24 cellular contexts compared by ENCODE assay signal in the genomic region with DNA sequence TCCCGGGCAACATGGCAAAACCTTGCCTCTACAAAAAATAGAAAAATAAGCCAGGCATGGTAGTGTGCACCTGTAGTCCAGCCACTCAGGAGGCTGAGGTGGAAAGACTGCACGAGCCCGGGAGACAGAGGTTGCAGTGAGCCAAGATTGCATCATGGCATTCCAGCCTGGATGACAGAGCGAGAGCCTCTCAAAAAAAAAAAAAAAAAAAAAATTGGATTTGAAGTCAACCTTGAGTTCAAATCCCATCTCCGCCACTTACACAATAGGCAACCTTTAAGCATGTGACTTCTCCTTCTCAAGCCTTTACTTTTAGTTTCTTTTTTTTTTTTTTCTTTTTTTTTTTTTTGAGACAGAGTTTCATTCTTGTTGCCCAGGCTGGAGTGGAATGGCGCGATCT. TPM values are rescaled to one million over a fixed set of nuclear protein-coding genes. Genes with fewer than 3 reads are reported as not detected.
DNase-seq lines count a peak whose midpoint lies in the region; ATAC-seq, FAIRE-seq and TF ChIP-seq lines count a peak whose summit lies in the region.
"Had no signal": no experiment of that assay in that cellular context is flagged by ENCODE, and none has a peak within 500 bp of the region (broad histone marks: within the 10 kb centered on the region; RNA-seq: fewer than 3 reads in every experiment).

No MANE protein-coding gene starts in this region.

- H3K4me3 ChIP-seq in AG10803 (ENCODE audit: low read length) (no peak overlapping the region), HEK293 (ENCODE audit: low read depth, low read length) (no peak overlapping the region), K562 (no peak overlapping the region)
- H3K4me3 ChIP-seq: GM12878 had no signal

- no peak for TF ChIP-seq EP300 in K562 (IDR thresholded peaks at IDR 0.05; ENCODE audit: low read length)

- H3K4me1 ChIP-seq in HEK293 (ENCODE audit: control insufficient read depth, insufficient read depth, low read length) (peaks cover 7% of the 10 kb centered on the region), K562 (replicated peaks in 1 of 2; ENCODE audit: control insufficient read depth in 2 of 2, insufficient read depth in 2 of 2, low read length in 2 of 2) (peaks cover 9 to 22% of the 10 kb centered on the region in 2 experiments)
- H3K4me1 ChIP-seq: BE2C had no signal

- intact Hi-C loops in K562 (cut with micrococcal nuclease): no loop called here

- no peaks in the 10 kb centered on the region for H3K9me1 ChIP-seq in K562 (ENCODE audit: control insufficient read depth, insufficient read depth, low read length)

- no peak overlapping the region for H2AFZ ChIP-seq in K562 (ENCODE audit: low read depth, low read length)

- TF ChIP-seq POLR2A in K562 (conservative IDR thresholded peaks at IDR 0.05): no peak

- 63% methylated on average over 7 of the region's 7 CpGs for WGBS in K562 (ENCODE audit: insufficient coverage, low coverage, missing lambda C conversion rate)

- H4K20me1 ChIP-seq in K562 (replicated peaks; ENCODE audit: control insufficient read depth, insufficient read depth, low read length): no peaks in the 10 kb centered on the region

- no peak overlapping the region for H3K9ac ChIP-seq in K562 (ENCODE audit: insufficient read depth in 1 of 2, low read depth in 2 of 2, low read length in 2 of 2)

- ATAC-seq in K562 (no peak), GM19328 (IDR thresholded peaks at IDR 0.05; ENCODE audit: unreplicated experiment) (no peak)
- ATAC-seq: Right ventricle myocardium inferior had no signal

- POLR2A ChIA-PET in HEK293 (lab: Yijun Ruan, JAX) (no interaction called here), K562 (lab: Yijun Ruan, JAX) (no interaction called here)

- no peaks in the 10 kb centered on the region for H3K79me2 ChIP-seq in K562 (ENCODE audit: control insufficient read depth, insufficient read depth, low read length)

- TF ChIP-seq CTCF in AG10803 (conservative IDR thresholded peaks at IDR 0.05; ENCODE audit: low read length) (no peak), HEK293 (tag by site-specific recombination; IDR thresholded peaks at IDR 0.05) (no peak), K562 (IDR thresholded peaks at IDR 0.05 in 2 of 3, conservative IDR thresholded peaks at IDR 0.05 in 1 of 3; ENCODE audit: insufficient read depth in 2 of 3, low read depth in 1 of 3, low read length in 3 of 3) (no peak)

- no peak for FAIRE-seq in K562 (lab: Jason Lieb, UNC)
- FAIRE-seq: GM12878, RCC 7860 had no signal

- DNase-seq in AG10803 (ENCODE audit: low read depth) (peak; percentile 29), K562 (ENCODE audit: extremely low read depth in 1 of 4, low spot score in 3 of 4) (no peak), kidney tubule cell (ENCODE audit: low spot score) (peak; percentile 20), HuH-7 (ENCODE audit: low spot score) (no peak), NCI-H187 (lab: John Stamatoyannopoulos, UW) (no peak), middle frontal gyrus (ENCODE audit: extremely low spot score, low spot score) (no peak)
- DNase-seq: BE2C; CD4-positive, CD25-positive, alpha-beta regulatory T cell; COR-L47; KG1; NCI-H1048; NCI-H146; NCI-H2081 treated with DMSO at 0.1 percent for 48 hours; NCI-H510A; NCI-H748 treated with DMSO at 0.1 percent for 48 hours; NK-92 treated with Interleukin-12 subunit alpha and Interleukin-12 subunit beta, amount 100 ng/mL, for 24 hours had no signal

- no peak overlapping the region for H3K4me2 ChIP-seq in K562 (ENCODE audit: insufficient read depth, low read length)

- H3K36me3 ChIP-seq in HEK293 (ENCODE audit: control insufficient read depth in 2 of 2, insufficient read depth in 1 of 2, low read length in 2 of 2) (no peaks in the 10 kb centered on the region), K562 (ENCODE audit: control insufficient read depth, insufficient read depth, low read length) (no peaks in the 10 kb centered on the region)
- H3K36me3 ChIP-seq: BE2C had no signal

- BruUV-seq in K562 (replicated peaks; lab: Mats Ljungman, UMichigan): no TSS peak

- no peaks in the 10 kb centered on the region for H3K27me3 ChIP-seq in K562 (ENCODE audit: control insufficient read depth in 2 of 2, insufficient read depth in 2 of 2, low read length in 2 of 2)
- H3K27me3 ChIP-seq: BE2C had no signal

- no peak overlapping the region for H3K27ac ChIP-seq in HEK293 (ENCODE audit: extremely low read depth, low read depth, low read length)
- no peak overlapping the region for H3K27ac ChIP-seq in K562 (ENCODE audit: extremely low read depth, low read depth, low read length)

- in situ Hi-C loops in K562 (cut with MboI): no loop called here

- H3K9me3 ChIP-seq in HEK293 (ENCODE audit: control insufficient read depth, insufficient read depth, low read depth, low read length) (no peaks in the 10 kb centered on the region), K562 (replicated peaks; ENCODE audit: control insufficient read depth, insufficient read depth, low read depth, low read length) (no peaks in the 10 kb centered on the region)
- H3K9me3 ChIP-seq: BE2C had no signal

- no peak for TF ChIP-seq RAD21 in K562 (CRISPR knock-in tag; conservative IDR thresholded peaks at IDR 0.05 in 1 of 2, IDR thresholded peaks at IDR 0.05 in 1 of 2)

- CTCF ChIA-PET in HEK293 (lab: Yijun Ruan, JAX) (interaction anchor here (1.3 kb wide), 1 partner anchor 43 kb away, joined by 10 read pairs; no protein-coding TSS in a partner anchor), K562 (lab: Yijun Ruan, JAX; ENCODE audit: low intra/inter-chr PET ratio) (interaction anchor here (0.6 to 0.7 kb wide), 2 partner anchors 58 to 147 kb away, joined by 3 to 4 read pairs; no protein-coding TSS in a partner anchor)

RNA-seq across cellular contexts. Expression of a gene that starts 12.0 kb away (rescaled TPM):
- total RNA-seq in K562 (2011; cell fraction: chromatin; rRNA removed; ENCODE audit: low replicate concordance): 0.84 and 1.3 TPM in 2 replicates
- total RNA-seq in K562 (2011; cell fraction: nucleolus; rRNA removed): 1.0 and 1.8 TPM in 2 replicates
- total RNA-seq in K562 (2011; cell fraction: nucleoplasm; rRNA removed): 0.44 and 0.61 TPM in 2 replicates
- total RNA-seq in K562 (2014; rRNA removed) (0.36 and 0.78 TPM in 2 replicates), K562 (2014; rRNA removed; fragmentation: Illumina TruSeq; extraction: Trizol) (0.26 and 0.44 TPM in 2 replicates), K562 (2015; rRNA removed; fragmentation: Illumina TruSeq; extraction: Trizol) (0.07 and 0.41 TPM in 2 replicates), K562 (2021) (0.20 and 0.60 TPM in 2 replicates)
- polyA plus RNA-seq in K562 (2011; rRNA removed) (0.60 and 0.70 TPM in 2 replicates), K562 (2014; fragmentation: Illumina TruSeq; extraction: Trizol) (0.19 and 0.31 TPM in 2 replicates), K562 (2014; fragmentation: Nextera tagmentation; extraction: Ambion mirVana) (under 1 TPM in 1 of 2 experiments, not detected in 1; 0.13 TPM), K562 (2014; rRNA removed) (0.84 and 3.2 TPM in 2 replicates)
- 0.54 and 1.3 TPM in 2 replicates for polyA plus RNA-seq in K562 (2011; cell fraction: cytosol; rRNA removed)
- 1.9 and 2.2 TPM in 2 replicates for polyA plus RNA-seq in K562 (2011; cell fraction: nucleus; rRNA removed)
- 0.44 and 1.5 TPM in 2 replicates for polyA plus RNA-seq in K562 (2012)
- 0.12 and 0.14 TPM in 2 replicates for polyA minus RNA-seq in K562 (2011; rRNA and poly(A)+ RNA removed)
- polyA minus RNA-seq in K562 (2011; cell fraction: cytosol; rRNA and poly(A)+ RNA removed): not detected in 2 replicates
- not detected in 2 replicates for polyA minus RNA-seq in K562 (2011; cell fraction: nucleus; rRNA and poly(A)+ RNA removed)
- total RNA-seq: A172; CD4-positive, CD25-positive, alpha-beta regulatory T cell; GM12878; Right ventricle myocardium inferior; SK-MEL-5 had no signal
- polyA plus RNA-seq: CD4-positive, CD25-positive, alpha-beta regulatory T cell had no signal

RNA-seq across cellular contexts. Expression of a gene that starts 23.2 kb away (rescaled TPM):
- total RNA-seq in K562 (2011; cell fraction: chromatin; rRNA removed; ENCODE audit: low replicate concordance): not detected in 2 replicates
- total RNA-seq in K562 (2011; cell fraction: nucleolus; rRNA removed): not detected in 2 replicates
- total RNA-seq in K562 (2011; cell fraction: nucleoplasm; rRNA removed): not detected in 2 replicates
- 0.61 TPM in 1 of 2 replicates, not detected in the other for total RNA-seq in K562 (2014; rRNA removed)
- total RNA-seq in K562 (2014; rRNA removed; fragmentation: Illumina TruSeq; extraction: Trizol): not detected in 2 replicates
- total RNA-seq in K562 (2015; rRNA removed; fragmentation: Illumina TruSeq; extraction: Trizol): not detected in 2 replicates
- total RNA-seq in K562 (2021): 0.60 and 1.3 TPM in 2 replicates
- not detected in 2 replicates for polyA plus RNA-seq in K562 (2011; rRNA removed)
- 0.29 and 0.64 TPM in 2 replicates for polyA plus RNA-seq in K562 (2011; cell fraction: cytosol; rRNA removed)
- polyA plus RNA-seq in K562 (2011; cell fraction: nucleus; rRNA removed): 0.70 TPM in 1 of 2 replicates, not detected in the other
- 0.39 TPM in 1 of 2 replicates, not detected in the other for polyA plus RNA-seq in K562 (2012)
- polyA plus RNA-seq in K562 (2014; fragmentation: Illumina TruSeq; extraction: Trizol): not detected in 2 replicates
- polyA plus RNA-seq in K562 (2014; fragmentation: Nextera tagmentation; extraction: Ambion mirVana): not detected
- polyA plus RNA-seq in K562 (2014; rRNA removed): not detected in 2 replicates
- not detected in 2 replicates for polyA minus RNA-seq in K562 (2011; rRNA and poly(A)+ RNA removed)
- not detected in 2 replicates for polyA minus RNA-seq in K562 (2011; cell fraction: cytosol; rRNA and poly(A)+ RNA removed)
- polyA minus RNA-seq in K562 (2011; cell fraction: nucleus; rRNA and poly(A)+ RNA removed): not detected in 2 replicates
- total RNA-seq: A172; CD4-positive, CD25-positive, alpha-beta regulatory T cell; GM12878; H7; Right ventricle myocardium inferior; SK-MEL-5 had no signal
- polyA plus RNA-seq: CD4-positive, CD25-positive, alpha-beta regulatory T cell; GM12878 had no signal

RNA-seq across cellular contexts. Expression of a gene that starts 25.2 kb away (rescaled TPM):
- total RNA-seq in K562 (2011; cell fraction: chromatin; rRNA removed; ENCODE audit: low replicate concordance): 1.3 and 1.6 TPM in 2 replicates
- total RNA-seq in K562 (2011; cell fraction: nucleolus; rRNA removed): 0.67 and 0.92 TPM in 2 replicates
- total RNA-seq in K562 (2011; cell fraction: nucleoplasm; rRNA removed): 0.92 and 1.2 TPM in 2 replicates
- 0.12 TPM in 1 of 2 replicates, not detected in the other for total RNA-seq in K562 (2014; rRNA removed)
- total RNA-seq in K562 (2014; rRNA removed; fragmentation: Illumina TruSeq; extraction: Trizol): not detected in 2 replicates
- total RNA-seq in K562 (2015; rRNA removed; fragmentation: Illumina TruSeq; extraction: Trizol): 0.07 TPM in 1 of 2 replicates, not detected in the other
- total RNA-seq in K562 (2021): 0.11 TPM in 1 of 2 replicates, not detected in the other
- polyA plus RNA-seq in K562 (2011; rRNA removed): 0.19 and 0.26 TPM in 2 replicates
- 0.18 and 0.30 TPM in 2 replicates for polyA plus RNA-seq in K562 (2011; cell fraction: cytosol; rRNA removed)
- polyA plus RNA-seq in K562 (2011; cell fraction: nucleus; rRNA removed): 1.8 and 2.6 TPM in 2 replicates
- polyA plus RNA-seq in K562 (2012): 0.33 and 0.53 TPM in 2 replicates
- polyA plus RNA-seq in K562 (2014; fragmentation: Illumina TruSeq; extraction: Trizol): 0.33 and 0.40 TPM in 2 replicates
- under 1 TPM in 1 of 2 experiments, not detected in 1; 0.06 TPM for polyA plus RNA-seq in K562 (2014; fragmentation: Nextera tagmentation; extraction: Ambion mirVana)
- polyA plus RNA-seq in K562 (2014; rRNA removed): 0.11 and 0.33 TPM in 2 replicates
- polyA minus RNA-seq in K562 (2011; rRNA and poly(A)+ RNA removed): not detected in 2 replicates
- polyA minus RNA-seq in K562 (2011; cell fraction: cytosol; rRNA and poly(A)+ RNA removed): not detected in 2 replicates
- 0.27 and 0.56 TPM in 2 replicates for polyA minus RNA-seq in K562 (2011; cell fraction: nucleus; rRNA and poly(A)+ RNA removed)
- total RNA-seq: A172; CD4-positive, CD25-positive, alpha-beta regulatory T cell; GM12878; H7; Right ventricle myocardium inferior; SK-MEL-5 had no signal
- polyA plus RNA-seq: CD4-positive, CD25-positive, alpha-beta regulatory T cell had no signal

RNA-seq across cellular contexts. Expression of a gene that starts 36.4 kb away (rescaled TPM):
- 1.1 and 1.3 TPM in 2 replicates for total RNA-seq in K562 (2011; cell fraction: chromatin; rRNA removed; ENCODE audit: low replicate concordance)
- total RNA-seq in K562 (2011; cell fraction: nucleolus; rRNA removed): 1.3 and 1.7 TPM in 2 replicates
- 1.3 and 2.3 TPM in 2 replicates for total RNA-seq in K562 (2011; cell fraction: nucleoplasm; rRNA removed)
- total RNA-seq in K562 (2014; rRNA removed) (1.4 and 1.7 TPM in 2 replicates), K562 (2014; rRNA removed; fragmentation: Illumina TruSeq; extraction: Trizol) (0.44 and 0.61 TPM in 2 replicates), K562 (2015; rRNA removed; fragmentation: Illumina TruSeq; extraction: Trizol) (0.62 and 0.90 TPM in 2 replicates), K562 (2021) (0.69 and 1.3 TPM in 2 replicates)
- polyA plus RNA-seq in K562 (2011; rRNA removed) (1.4 and 1.5 TPM in 2 replicates), K562 (2014; fragmentation: Illumina TruSeq; extraction: Trizol) (0.30 and 0.52 TPM in 2 replicates), K562 (2014; fragmentation: Nextera tagmentation; extraction: Ambion mirVana) (under 1 TPM; 0.15 to 0.34 TPM), K562 (2014; rRNA removed) (0.44 and 0.96 TPM in 2 replicates)
- 1.0 and 1.1 TPM in 2 replicates for polyA plus RNA-seq in K562 (2011; cell fraction: cytosol; rRNA removed)
- polyA plus RNA-seq in K562 (2011; cell fraction: nucleus; rRNA removed): 1.4 TPM in 2 replicates
- polyA plus RNA-seq in K562 (2012): 0.56 and 1.2 TPM in 2 replicates
- polyA minus RNA-seq in K562 (2011; rRNA and poly(A)+ RNA removed): 0.66 and 0.70 TPM in 2 replicates
- polyA minus RNA-seq in K562 (2011; cell fraction: cytosol; rRNA and poly(A)+ RNA removed): 1.9 TPM in 1 of 2 replicates, not detected in the other
- not detected in 2 replicates for polyA minus RNA-seq in K562 (2011; cell fraction: nucleus; rRNA and poly(A)+ RNA removed)
- total RNA-seq: CD4-positive, CD25-positive, alpha-beta regulatory T cell; GM12878; Right ventricle myocardium inferior had no signal
- polyA plus RNA-seq: CD4-positive, CD25-positive, alpha-beta regulatory T cell; GM12878 had no signal

RNA-seq across cellular contexts. Expression of a gene that starts 37.8 kb away (rescaled TPM):
- total RNA-seq in K562 (2011; cell fraction: chromatin; rRNA removed; ENCODE audit: low replicate concordance): 12.9 and 26.4 TPM in 2 replicates
- total RNA-seq in K562 (2011; cell fraction: nucleolus; rRNA removed): 12.1 and 13.3 TPM in 2 replicates
- total RNA-seq in K562 (2011; cell fraction: nucleoplasm; rRNA removed): 15.0 and 16.8 TPM in 2 replicates
- 14.7 and 15.3 TPM in 2 replicates for total RNA-seq in K562 (2014; rRNA removed)
- total RNA-seq in K562 (2014; rRNA removed; fragmentation: Illumina TruSeq; extraction: Trizol): 11.2 and 12.6 TPM in 2 replicates
- total RNA-seq in K562 (2015; rRNA removed; fragmentation: Illumina TruSeq; extraction: Trizol): 12.7 and 13.9 TPM in 2 replicates
- total RNA-seq in K562 (2021): 19.5 and 20.7 TPM in 2 replicates
- 10.7 and 12.4 TPM in 2 replicates for polyA plus RNA-seq in K562 (2011; rRNA removed)
- polyA plus RNA-seq in K562 (2011; cell fraction: cytosol; rRNA removed): 11.2 and 17.7 TPM in 2 replicates
- 9.4 and 15.6 TPM in 2 replicates for polyA plus RNA-seq in K562 (2011; cell fraction: nucleus; rRNA removed)
- polyA plus RNA-seq in K562 (2012): 15.9 and 17.9 TPM in 2 replicates
- 25.4 and 27.0 TPM in 2 replicates for polyA plus RNA-seq in K562 (2014; fragmentation: Illumina TruSeq; extraction: Trizol)
- 1 to 10 TPM; 1.6 to 1.8 TPM for polyA plus RNA-seq in K562 (2014; fragmentation: Nextera tagmentation; extraction: Ambion mirVana)
- 14.2 and 18.8 TPM in 2 replicates for polyA plus RNA-seq in K562 (2014; rRNA removed)
- 7.2 and 9.5 TPM in 2 replicates for polyA minus RNA-seq in K562 (2011; rRNA and poly(A)+ RNA removed)
- polyA minus RNA-seq in K562 (2011; cell fraction: cytosol; rRNA and poly(A)+ RNA removed): 10.4 and 14.6 TPM in 2 replicates
- polyA minus RNA-seq in K562 (2011; cell fraction: nucleus; rRNA and poly(A)+ RNA removed): 4.8 and 6.9 TPM in 2 replicates
- total RNA-seq: CD4-positive, CD25-positive, alpha-beta regulatory T cell had no signal
- polyA plus RNA-seq: CD4-positive, CD25-positive, alpha-beta regulatory T cell had no signal

Comparison
In these comparisons a context has a peak if more than half of its experiments do, and no peak if none do; other contexts are left out.
1. DNase-seq: peak in AG10803 (single experiment) and kidney tubule cell (single experiment); none in K562 (0 of 4), HuH-7 (single experiment), NCI-H187 (0 of 2) and middle frontal gyrus (single experiment).